ENCODE assay signal across 1 cellular context in genomic region chr5:10760976-10761841, GRCh38.
A peak's percentile ranks its signal among the peaks of the same experiment; 100 is the strongest.
TF ChIP-seq lines count a peak whose summit lies in the region.

A gene with protein sequence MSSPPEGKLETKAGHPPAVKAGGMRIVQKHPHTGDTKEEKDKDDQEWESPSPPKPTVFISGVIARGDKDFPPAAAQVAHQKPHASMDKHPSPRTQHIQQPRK (minus strand): TSS chr5:10761234. CDS start chr5:10761068, 166 bp downstream.

TF ChIP-seq in WTC11, 78 proteins besides CTCF, POLR2A, EP300 and RAD21 (continued from another document):
- TF ChIP-seq RELA (CRISPR knock-in tag; IDR thresholded peaks at IDR 0.05; ENCODE audit: borderline replicate concordance) (no peak), CREM (CRISPR knock-in tag; IDR thresholded peaks at IDR 0.05) (peak; percentile 50; the same call in 1 of the 2 replicates), KAT7 (CRISPR knock-in tag; IDR thresholded peaks at IDR 0.05; ENCODE audit: borderline replicate concordance) (no peak), ZNF138 (CRISPR knock-in tag; conservative IDR thresholded peaks at IDR 0.05) (no peak), NFATC4 (CRISPR knock-in tag; IDR thresholded peaks at IDR 0.05) (no peak), JAZF1 (CRISPR knock-in tag; IDR thresholded peaks at IDR 0.05) (no peak), ZNF219 (CRISPR knock-in tag; IDR thresholded peaks at IDR 0.05; ENCODE audit: borderline replicate concordance) (no peak)
